Comparison of ENCODE assay signal across 20 cellular contexts in the genomic region with DNA sequence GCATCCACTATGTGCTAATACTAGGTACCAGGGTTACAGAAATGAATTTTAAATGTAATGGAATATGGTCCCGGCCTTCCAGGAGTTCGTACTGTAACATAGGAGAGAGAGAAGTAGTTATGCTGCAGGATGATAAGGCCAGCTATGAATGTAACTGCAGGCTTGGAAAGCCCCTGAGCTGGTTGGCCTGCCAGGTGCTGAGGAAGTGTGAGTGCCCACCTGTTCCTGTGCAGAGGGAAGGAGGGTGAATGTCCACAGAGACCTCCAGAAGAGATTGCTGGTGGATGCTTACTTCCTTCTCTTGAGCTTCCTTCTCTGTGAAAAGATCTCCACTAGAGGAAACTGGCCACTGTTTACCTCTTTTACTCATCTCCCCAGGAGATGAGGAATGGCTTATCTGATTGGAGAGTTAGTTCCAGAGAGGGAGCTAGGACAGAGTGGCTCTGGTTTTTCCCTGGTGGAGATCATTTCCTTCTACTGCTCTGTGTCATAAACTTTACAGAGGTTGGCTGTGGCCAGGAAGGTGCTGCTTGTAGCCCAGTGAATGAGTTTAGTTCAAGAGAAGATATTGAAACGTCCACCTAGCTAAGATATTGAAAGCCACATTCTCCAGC.
DNase-seq lines count a peak whose midpoint lies in the region; ATAC-seq, FAIRE-seq and TF ChIP-seq lines count a peak whose summit lies in the region.
"Had no signal": no experiment of that assay in that cellular context is flagged by ENCODE, and none has a peak within 500 bp of the region (broad histone marks: within the 10 kb centered on the region; RNA-seq: fewer than 3 reads in every experiment).

No MANE protein-coding gene starts in this region.

- H3K36me3 ChIP-seq in GM06990 (ENCODE audit: control insufficient read depth, insufficient read depth, low read length): no peaks in the 10 kb centered on the region
- H3K36me3 ChIP-seq: Peyer's patch, thoracic aorta had no signal

- peak; percentile 48 for DNase-seq in GM06990 (ENCODE audit: extremely low read depth, insufficient read length)
- DNase-seq in GM20000 (ENCODE audit: low spot score): peak; percentile 7
- DNase-seq in left colon: no peak
- DNase-seq in DMS153 (lab: John Stamatoyannopoulos, UW): no peak
- no peak for DNase-seq in HTR-8/SVneo (ENCODE audit: insufficient read length, low spot score)
- DNase-seq in ureter (ENCODE audit: low spot score): no peak
- DNase-seq: activated CD4-positive, CD25-positive, alpha-beta regulatory T cell; activated CD8-positive, alpha-beta memory T cell treated with anti-CD3 and anti-CD28 coated beads, Interleukin-2, amount 50 U/mL, for 4 hours; activated naive CD4-positive, alpha-beta T cell treated with anti-CD3 and anti-CD28 coated beads, Interleukin-2, amount 10 ng/mL, durations not matched to agents 7 days and 5 days; AML-193; DMS79; effector memory CD8-positive, alpha-beta T cell; foreskin melanocyte; KG1; NCI-H146; Peyer's patch; stimulated activated CD4-positive, alpha-beta T cell treated with anti-CD3 and anti-CD28 coated beads, Interleukin-12 subunit alpha, Interleukin-12 subunit beta, amount 100 ng/mL, for 4 hours had no signal

- intact Hi-C loops in left colon (cut with DNase I, micrococcal nuclease): loop anchor here in 1 of 2 donors (5.0 kb wide), 2 partner anchors 328 to 522 kb away; partner anchors contain the start of genes FIP1L1 and PDGFRA

- ATAC-seq in HG03460 (IDR thresholded peaks at IDR 0.05; ENCODE audit: unreplicated experiment) (peak; percentile 21), left colon (peak; percentile 65), HG03097 (IDR thresholded peaks at IDR 0.05; ENCODE audit: low FRiP score, unreplicated experiment) (no peak)
- ATAC-seq: effector memory CD8-positive, alpha-beta T cell had no signal

- TF ChIP-seq CTCF in GM06990 (IDR thresholded peaks at IDR 0.05; ENCODE audit: insufficient read depth, low read length, poor library complexity, severe bottlenecking) (no peak), GM20000 (IDR thresholded peaks at IDR 0.05; ENCODE audit: extremely low read depth, missing control alignments) (no peak)

- no peaks in the 10 kb centered on the region for H3K27me3 ChIP-seq in GM06990 (replicated peaks; ENCODE audit: control insufficient read depth, insufficient read depth, low read length)
- H3K27me3 ChIP-seq: Peyer's patch had no signal

- FAIRE-seq in HTR-8/SVneo (lab: Jason Lieb, UNC): no peak

- H3K4me3 ChIP-seq in GM06990 (replicated peaks; ENCODE audit: low read depth, low read length): no peak overlapping the region
- H3K4me3 ChIP-seq: Peyer's patch, thoracic aorta had no signal

Comparison
In these comparisons a context has a peak if more than half of its experiments do, and no peak if none do; other contexts are left out.
1. DNase-seq: peak in GM06990 (single experiment) and GM20000 (single experiment); none in left colon (0 of 2), DMS153 (single experiment), HTR-8/SVneo (single experiment) and ureter (single experiment).